34 cellular contexts compared by ENCODE assay signal in the genomic region with DNA sequence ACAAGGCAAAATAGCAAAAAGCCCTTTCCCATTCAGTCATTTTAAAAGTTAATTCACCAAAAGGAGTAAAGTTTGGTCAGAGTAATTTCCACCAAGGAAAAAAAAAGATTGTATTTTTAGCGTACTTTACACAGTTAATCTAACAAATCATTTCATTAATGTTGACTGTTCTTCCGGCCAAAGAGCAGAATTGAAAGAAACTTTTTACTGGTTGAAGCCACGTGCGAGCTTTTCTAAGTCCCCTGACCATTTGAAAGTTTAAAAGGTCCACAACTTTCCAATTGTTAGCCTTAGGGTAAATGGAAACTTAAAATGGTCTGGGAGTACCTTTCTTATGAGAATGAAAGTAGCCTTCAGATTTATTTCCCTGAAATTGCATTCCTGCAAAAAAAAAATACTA.
"Had no signal": no experiment of that assay in that cellular context is flagged by ENCODE, and none has a peak within 500 bp of the region (broad histone marks: within the 10 kb centered on the region; RNA-seq: fewer than 3 reads in every experiment).

No MANE protein-coding gene starts in this region.

- FAIRE-seq: astrocyte, TTC549 had no signal

- H3K27ac ChIP-seq: adrenal gland, body of pancreas, brain microvascular endothelial cell, breast epithelium, VCaP had no signal

- H3K4me1 ChIP-seq: adrenal gland, breast epithelium had no signal

- ATAC-seq: activated CD8-positive, alpha-beta T cell treated with anti-CD3 and anti-CD28 coated beads for 36 hours; activated naive CD4-positive, alpha-beta T cell treated with anti-CD3 and anti-CD28 coated beads, Interleukin-2, amount 50 U/mL, for 72 hours; activated T-cell treated with anti-CD3 and anti-CD28 coated beads, Interleukin-2, amount 50 U/mL, for 4 hours; activated T-cell treated with anti-CD3 and anti-CD28 coated beads, Interleukin-2, amount 50 U/mL, for 72 hours; activated T-helper 17 cell treated with anti-CD3 and anti-CD28 coated beads, Interleukin-2, amount 50 U/mL, for 72 hours; body of pancreas had no signal

- H3K36me3 ChIP-seq: adrenal gland, brain microvascular endothelial cell, breast epithelium had no signal

- DNase-seq: activated B cell treated with CpG ODN at 0.5 μM for 24 hours; activated CD4-positive, alpha-beta memory T cell treated with anti-CD3 and anti-CD28 coated beads for 36 hours; activated CD4-positive, alpha-beta T cell treated with anti-CD3 and anti-CD28 coated beads for 4 hours; activated CD4-positive, alpha-beta T cell treated with anti-CD3 and anti-CD28 coated beads, Interleukin-2, amount 10 ng/mL, durations not matched to agents 24 days and 14 days; activated CD4-positive, alpha-beta T cell treated with anti-CD3 and anti-CD28 coated beads, Interleukin-2, amount 50 U/mL, for 1 hour; activated CD4-positive, alpha-beta T cell treated with anti-CD3 and anti-CD28 coated beads, Interleukin-2, amount 50 U/mL, for 4 hours; activated CD4-positive, CD25-positive, alpha-beta regulatory T cell treated with anti-CD3 and anti-CD28 coated beads, Interleukin-2, amount 50 U/mL, for 72 hours; activated CD8-positive, alpha-beta memory T cell treated with anti-CD3 and anti-CD28 coated beads, Interleukin-2, amount 50 U/mL, for 4 hours; activated CD8-positive, alpha-beta T cell treated with anti-CD3 and anti-CD28 coated beads for 36 hours; activated effector memory CD4-positive, alpha-beta T cell treated with anti-CD3 and anti-CD28 coated beads, Interleukin-2, amount 50 U/mL, for 16 hours; activated gamma-delta T cell treated with Interleukin-2 at 50 U/mL for 16 hours; activated naive CD4-positive, alpha-beta T cell; activated naive CD4-positive, alpha-beta T cell treated with anti-CD3 and anti-CD28 coated beads for 36 hours; activated naive CD4-positive, alpha-beta T cell treated with anti-CD3 and anti-CD28 coated beads, Interleukin-2, amount 50 U/mL, for 16 hours; activated naive CD8-positive, alpha-beta T cell treated with anti-CD3 and anti-CD28 coated beads for 36 hours; activated T-cell treated with anti-CD3 and anti-CD28 coated beads for 4 hours; activated T-cell treated with anti-CD3 and anti-CD28 coated beads, Interleukin-2, amount 50 U/mL, for 1 hour; activated T-cell treated with anti-CD3 and anti-CD28 coated beads, Interleukin-2, amount 50 U/mL, for 4 hours; activated T-cell treated with anti-CD3 and anti-CD28 coated beads, Interleukin-2, amount 50 U/mL, for 72 hours; adrenal gland; amniotic stem cell; aorta; body of pancreas; brain microvascular endothelial cell; central memory CD4-positive, alpha-beta T cell; T-helper 1 cell; T-helper 2 cell; T-helper 9 cell had no signal

- H3K4me3 ChIP-seq: adrenal gland, body of pancreas, breast epithelium had no signal

- H3K27me3 ChIP-seq: adrenal gland, body of pancreas, brain microvascular endothelial cell, breast epithelium had no signal

- H3K9me3 ChIP-seq: adrenal gland, body of pancreas, breast epithelium had no signal
